8 cellular contexts compared by ENCODE assay signal in the genomic region with DNA sequence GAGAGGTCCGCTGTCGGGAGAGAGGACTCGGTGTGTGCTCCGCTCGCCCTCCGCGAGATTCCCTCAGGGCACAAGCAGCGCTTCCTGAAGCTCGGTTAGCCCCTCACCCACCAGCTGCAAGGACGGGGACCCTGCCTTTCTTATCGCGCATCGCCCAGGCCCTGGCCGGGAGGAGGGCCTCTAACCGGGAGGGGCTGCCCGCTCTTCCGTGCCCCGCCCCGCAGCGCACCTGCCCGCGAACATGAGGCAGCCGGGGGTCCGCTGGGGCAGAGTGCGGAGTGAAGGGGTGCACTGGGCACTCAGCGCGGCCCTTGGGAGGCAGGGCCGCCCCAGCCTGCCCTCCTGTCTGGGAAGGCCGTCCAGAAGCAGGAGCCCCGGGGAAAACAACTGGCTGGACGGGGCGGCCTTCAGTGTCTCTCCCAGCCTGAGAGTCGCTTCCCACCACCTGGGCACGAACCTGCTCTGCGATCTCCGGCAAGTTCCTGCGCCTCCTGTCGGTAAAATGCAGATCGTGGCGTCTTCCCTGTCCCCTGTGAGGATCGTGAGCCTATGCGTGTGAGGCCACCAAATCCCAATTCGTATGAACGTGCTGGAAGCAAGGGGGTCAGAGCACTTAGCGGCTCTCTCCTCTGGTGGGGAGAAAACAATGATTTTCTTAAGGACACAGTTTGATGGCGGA. TPM values are rescaled to one million over a fixed set of nuclear protein-coding genes. Genes with fewer than 3 reads are reported as not detected.
A peak's percentile ranks its signal among the peaks of the same experiment; 100 is the strongest.
DNase-seq lines count a peak whose midpoint lies in the region; ATAC-seq and TF ChIP-seq lines count a peak whose summit lies in the region.

No MANE protein-coding gene starts in this region.

- intact Hi-C loops in posterior cingulate gyrus (cut with DNase I): no loop called here

- peaks cover 29 to 38% of the 10 kb centered on the region in 2 donors for H3K4me1 ChIP-seq in duodenal mucosa (ENCODE audit: control insufficient read depth in 1 of 2, insufficient read depth in 2 of 2, low read length in 2 of 2)

- no peaks in the 10 kb centered on the region for H3K36me3 ChIP-seq in duodenal mucosa (ENCODE audit: control insufficient read depth in 1 of 2, insufficient read depth in 2 of 2, low read length in 2 of 2)

- H3K9ac ChIP-seq in duodenal mucosa (ENCODE audit: low read depth in 1 of 2, low read length in 2 of 2): peak overlapping the region; percentile 46 to 70

- peak overlapping the region; percentile 76 for H3K27ac ChIP-seq in duodenal mucosa (ENCODE audit: low read depth, low read length)

- no peaks in the 10 kb centered on the region for H3K27me3 ChIP-seq in duodenal mucosa (ENCODE audit: control insufficient read depth in 1 of 2, insufficient read depth in 2 of 2, low read length in 2 of 2)

- H3K4me3 ChIP-seq in GM12865 (ENCODE audit: low read depth, low read length) (peak overlapping the region; percentile 47), duodenal mucosa (ENCODE audit: low read depth in 1 of 2, low read length in 2 of 2) (peak overlapping the region; percentile 26 to 57)

- peak; percentile 68 for TF ChIP-seq CTCF in GM12865 (IDR thresholded peaks at IDR 0.05; ENCODE audit: insufficient read depth, low read depth, low read length, missing control alignments)

- no peak for ATAC-seq in HG03439 (IDR thresholded peaks at IDR 0.05; ENCODE audit: unreplicated experiment)
- no peak for ATAC-seq in HG03135 (IDR thresholded peaks at IDR 0.05; ENCODE audit: unreplicated experiment)

- no peaks in the 10 kb centered on the region for H3K9me3 ChIP-seq in duodenal mucosa (ENCODE audit: control insufficient read depth in 1 of 2, low read length in 2 of 2)

- DNase-seq in GM12865 (ENCODE audit: low read depth) (peak; percentile 75), T-helper 22 cell (ENCODE audit: low read depth) (peak; percentile 40), mucosa of gallbladder (ENCODE audit: low spot score) (peak; percentile 63), HPDE6-E6E7 (ENCODE audit: extremely low spot score) (no peak), posterior cingulate gyrus (no peak)

RNA-seq across cellular contexts. Expression of gene ADIPOR2, which starts 28.0 kb away (rescaled TPM):
- 64.2 TPM for total RNA-seq in mucosa of gallbladder

RNA-seq across cellular contexts. Expression of gene WNT5B, which starts 33.9 kb away (rescaled TPM):
- total RNA-seq in mucosa of gallbladder: 7.3 TPM

Comparison
In these comparisons a context has a peak if more than half of its experiments do, and no peak if none do; other contexts are left out.
1. DNase-seq: peak in GM12865 (single experiment), T-helper 22 cell (single experiment) and mucosa of gallbladder (single experiment); none in HPDE6-E6E7 (single experiment) and posterior cingulate gyrus (0 of 10).